Comparison of ENCODE assay signal across 16 cellular contexts in the genomic region with DNA sequence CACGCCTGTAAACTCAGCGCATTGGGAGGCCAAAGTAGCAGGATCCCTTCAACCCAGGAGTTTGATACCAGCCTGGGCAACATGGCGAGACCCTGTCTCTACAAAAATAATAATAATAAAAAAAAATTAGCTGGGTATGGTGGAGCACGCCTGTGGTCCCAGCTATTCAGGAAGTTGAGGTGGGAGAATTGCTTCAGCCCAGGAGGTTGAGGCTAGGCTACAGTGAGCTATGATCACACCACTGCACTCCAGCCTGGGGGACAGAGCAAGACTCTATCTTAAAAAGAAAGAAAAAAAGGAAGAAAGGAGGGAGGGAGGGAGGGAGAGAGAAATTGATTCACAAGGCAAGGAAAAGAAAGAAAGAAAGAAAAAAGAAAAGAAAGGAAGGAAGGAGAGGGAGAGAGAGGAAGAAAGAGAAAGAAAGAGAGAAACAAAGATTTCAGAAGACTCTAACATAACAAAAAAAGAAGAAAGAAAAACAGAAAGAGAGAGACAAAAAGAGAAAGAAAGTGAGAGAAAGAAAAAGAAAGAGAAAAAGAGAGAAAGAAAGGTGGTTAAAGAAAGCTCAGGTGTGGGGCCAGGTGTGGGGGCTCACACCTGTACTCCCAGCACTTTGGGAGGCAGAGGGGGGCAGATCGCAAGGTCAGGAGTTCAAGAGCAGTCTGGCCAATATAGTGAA. TPM values are rescaled to one million over a fixed set of nuclear protein-coding genes. Genes with fewer than 3 reads are reported as not detected.
DNase-seq lines count a peak whose midpoint lies in the region; ATAC-seq, FAIRE-seq and TF ChIP-seq lines count a peak whose summit lies in the region.
"Had no signal": no experiment of that assay in that cellular context is flagged by ENCODE, and none has a peak within 500 bp of the region (broad histone marks: within the 10 kb centered on the region; RNA-seq: fewer than 3 reads in every experiment).

No MANE protein-coding gene starts in this region.

- H3K4me1 Mint-ChIP-seq in activated CD8-positive, alpha-beta memory T cell treated with anti-CD3 and anti-CD28 coated beads, Interleukin-2, amount 10 ng/mL, durations not matched to agents 7 days and 5 days = peaks cover 25% of the 10 kb centered on the region
- H3K4me1 Mint-ChIP-seq in astrocyte (ENCODE audit: low read depth, unreplicated experiment) = peaks cover 18% of the 10 kb centered on the region
- peaks cover 9% of the 10 kb centered on the region for H3K4me1 Mint-ChIP-seq in progenitor cell of endocrine pancreas (ENCODE audit: low read depth)

- no peaks in the 10 kb centered on the region for H3K9me3 ChIP-seq in Loucy (ENCODE audit: insufficient read depth, low read depth, low read length)
- H3K9me3 ChIP-seq in astrocyte (ENCODE audit: insufficient read depth, low read depth, low read length) = no peaks in the 10 kb centered on the region
- H3K9me3 ChIP-seq: Peyer's patch, upper lobe of left lung had no signal

- no peaks in the 10 kb centered on the region for H3K27me3 Mint-ChIP-seq in activated CD8-positive, alpha-beta memory T cell treated with anti-CD3 and anti-CD28 coated beads, Interleukin-2, amount 10 ng/mL, durations not matched to agents 7 days and 5 days
- no peaks in the 10 kb centered on the region for H3K27me3 Mint-ChIP-seq in astrocyte (ENCODE audit: low read depth, unreplicated experiment)
- H3K27me3 Mint-ChIP-seq in progenitor cell of endocrine pancreas = no peaks in the 10 kb centered on the region

- no peak overlapping the region for H3K4me3 Mint-ChIP-seq in activated CD8-positive, alpha-beta memory T cell treated with anti-CD3 and anti-CD28 coated beads, Interleukin-2, amount 10 ng/mL, durations not matched to agents 7 days and 5 days
- H3K4me3 Mint-ChIP-seq in astrocyte (ENCODE audit: unreplicated experiment) (no peak overlapping the region), progenitor cell of endocrine pancreas (ENCODE audit: low read depth) (no peak overlapping the region)

- H3K27me3 ChIP-seq in Loucy (ENCODE audit: insufficient read depth, low read length, poor library complexity, severe bottlenecking) (no peaks in the 10 kb centered on the region), astrocyte (ENCODE audit: insufficient read depth, low read length) (no peaks in the 10 kb centered on the region)
- H3K27me3 ChIP-seq: Peyer's patch, upper lobe of left lung had no signal

- no peak for DNase-seq in activated CD8-positive, alpha-beta memory T cell treated with anti-CD3 and anti-CD28 coated beads, Interleukin-2, amount 10 ng/mL, durations not matched to agents 7 days and 5 days
- no peak for DNase-seq in activated CD8-positive, alpha-beta memory T cell treated with anti-CD3 and anti-CD28 coated beads, Interleukin-2, amount 50 U/mL, for 48 hours
- no peak for DNase-seq in astrocyte (ENCODE audit: low read depth)
- no peak for DNase-seq in progenitor cell of endocrine pancreas (ENCODE audit: low spot score, unreplicated experiment)
- no peak for DNase-seq in Ammon's horn (ENCODE audit: low spot score)
- DNase-seq in DMS114 treated with DMSO at 0.1 percent for 48 hours (lab: John Stamatoyannopoulos, UW; ENCODE audit: unreplicated experiment) = no peak
- DNase-seq in activated CD4-positive, CD25-positive, alpha-beta regulatory T cell (lab: John Stamatoyannopoulos, UW) = no peak
- DNase-seq: activated CD4-positive, CD25-positive, alpha-beta regulatory T cell treated with anti-CD3 and anti-CD28 coated beads, Interleukin-2, amount 50 U/mL, for 72 hours; aorta; MV-4-11; NCI-H526 treated with DMSO at 0.1 percent for 48 hours; nucleus accumbens; Peyer's patch; upper lobe of left lung had no signal

- H3F3A ChIP-seq in Loucy (ENCODE audit: low read depth) = no peaks in the 10 kb centered on the region

- H3K27ac ChIP-seq in astrocyte (ENCODE audit: low read depth, low read length) = no peak overlapping the region
- H3K27ac ChIP-seq: coronary artery had no signal

- ATAC-seq in activated CD8-positive, alpha-beta memory T cell treated with anti-CD3 and anti-CD28 coated beads, Interleukin-2, amount 10 ng/mL, durations not matched to agents 7 days and 5 days = no peak

- no peaks in the 10 kb centered on the region for H3K36me3 Mint-ChIP-seq in activated CD8-positive, alpha-beta memory T cell treated with anti-CD3 and anti-CD28 coated beads, Interleukin-2, amount 10 ng/mL, durations not matched to agents 7 days and 5 days
- no peaks in the 10 kb centered on the region for H3K36me3 Mint-ChIP-seq in astrocyte (ENCODE audit: low read depth, unreplicated experiment)
- H3K36me3 Mint-ChIP-seq in progenitor cell of endocrine pancreas (ENCODE audit: insufficient read depth) = no peaks in the 10 kb centered on the region

- FAIRE-seq in astrocyte (lab: Jason Lieb, UNC) = no peak

- CTCF ChIA-PET in activated CD8-positive, alpha-beta memory T cell treated with anti-CD3 and anti-CD28 coated beads, Interleukin-2, amount 10 ng/mL, durations not matched to agents 7 days and 5 days (lab: Charles Lee) = interaction anchor here (1.0 to 1.6 kb wide), 2 partner anchors 26 to 46 kb away, joined by 3 to 4 read pairs; no protein-coding TSS in a partner anchor

- H3K4me3 ChIP-seq in Loucy (ENCODE audit: low read length, poor library complexity, severe bottlenecking) (no peak overlapping the region), astrocyte (ENCODE audit: insufficient read depth, low read depth, low read length) (no peak overlapping the region)
- H3K4me3 ChIP-seq: coronary artery, Peyer's patch, upper lobe of left lung had no signal

- H2AFZ ChIP-seq in Loucy (ENCODE audit: low read length) = no peak overlapping the region
- H2AFZ ChIP-seq in astrocyte (ENCODE audit: low read depth, low read length) = no peak overlapping the region

- H3K4me1 ChIP-seq in Loucy (ENCODE audit: insufficient read depth, low read length, poor library complexity, severe bottlenecking) (peaks cover 32% of the 10 kb centered on the region), astrocyte (ENCODE audit: insufficient read depth, low read length) (peaks cover 17% of the 10 kb centered on the region)

- no peaks in the 10 kb centered on the region for H3K36me3 ChIP-seq in Loucy (ENCODE audit: insufficient read depth, low read length)
- no peaks in the 10 kb centered on the region for H3K36me3 ChIP-seq in astrocyte (ENCODE audit: insufficient read depth, low read length)
- H3K36me3 ChIP-seq: Peyer's patch, upper lobe of left lung had no signal

- no peaks in the 10 kb centered on the region for H3K9me3 Mint-ChIP-seq in activated CD8-positive, alpha-beta memory T cell treated with anti-CD3 and anti-CD28 coated beads, Interleukin-2, amount 10 ng/mL, durations not matched to agents 7 days and 5 days (ENCODE audit: low read depth)
- H3K9me3 Mint-ChIP-seq in astrocyte (ENCODE audit: unreplicated experiment) = no peaks in the 10 kb centered on the region
- no peaks in the 10 kb centered on the region for H3K9me3 Mint-ChIP-seq in progenitor cell of endocrine pancreas (ENCODE audit: low read depth)

- H3K79me2 ChIP-seq in Loucy (ENCODE audit: insufficient read depth, low read length) (no peaks in the 10 kb centered on the region), astrocyte (ENCODE audit: insufficient read depth, low read length) (no peaks in the 10 kb centered on the region)

- H3K9me2 ChIP-seq in Loucy (replicated peaks; ENCODE audit: low read depth, low read length) = no peaks in the 10 kb centered on the region

- H3K9ac ChIP-seq in Loucy (ENCODE audit: low read depth, low read length, poor library complexity, severe bottlenecking) (peak overlapping the region; percentile 50), astrocyte (ENCODE audit: low read length) (no peak overlapping the region)

- TF ChIP-seq CTCF in Loucy (conservative IDR thresholded peaks at IDR 0.05; ENCODE audit: low read length) (no peak), astrocyte (IDR thresholded peaks at IDR 0.05; ENCODE audit: insufficient read depth, low read depth, low read length) (no peak), progenitor cell of endocrine pancreas (IDR thresholded peaks at IDR 0.05; ENCODE audit: unreplicated experiment) (no peak)

- H3K4me2 ChIP-seq in Loucy (ENCODE audit: low read depth, low read length, poor library complexity, severe bottlenecking) = peak overlapping the region; percentile 1
- no peak overlapping the region for H3K4me2 ChIP-seq in astrocyte (ENCODE audit: low read length)

- peak overlapping the region; percentile 68 for H3K27ac Mint-ChIP-seq in activated CD8-positive, alpha-beta memory T cell treated with anti-CD3 and anti-CD28 coated beads, Interleukin-2, amount 10 ng/mL, durations not matched to agents 7 days and 5 days
- H3K27ac Mint-ChIP-seq in astrocyte (ENCODE audit: unreplicated experiment) (peak overlapping the region; percentile 67), progenitor cell of endocrine pancreas (peak overlapping the region; percentile 52)

- H4K20me1 ChIP-seq in Loucy (ENCODE audit: insufficient read depth, low read length, poor library complexity, severe bottlenecking) = no peaks in the 10 kb centered on the region
- no peaks in the 10 kb centered on the region for H4K20me1 ChIP-seq in astrocyte (ENCODE audit: insufficient read depth, low read length)

RNA-seq across cellular contexts. Expression of a gene that starts 37.3 kb away (rescaled TPM):
- total RNA-seq in activated CD8-positive, alpha-beta memory T cell treated with anti-CD3 and anti-CD28 coated beads, Interleukin-2, amount 10 ng/mL, durations not matched to agents 7 days and 5 days = 100 to 1,000 TPM; 695 to 913 TPM
- 2,278 and 2,469 TPM in 2 replicates for total RNA-seq in astrocyte
- total RNA-seq in progenitor cell of endocrine pancreas = 299 and 306 TPM in 2 replicates

RNA-seq across cellular contexts. Expression of a gene that starts 56.4 kb away (rescaled TPM):
- 10 to 100 TPM; 78.7 to 82.6 TPM for total RNA-seq in activated CD8-positive, alpha-beta memory T cell treated with anti-CD3 and anti-CD28 coated beads, Interleukin-2, amount 10 ng/mL, durations not matched to agents 7 days and 5 days
- total RNA-seq in astrocyte = 56.4 and 61.0 TPM in 2 replicates
- total RNA-seq in progenitor cell of endocrine pancreas = 55.0 and 59.6 TPM in 2 replicates
